Comparison of ENCODE assay signal across 21 cellular contexts in genomic region chr5:124895236-124895635, GRCh38.
"Had no signal": no experiment of that assay in that cellular context is flagged by ENCODE, and none has a peak within 500 bp of the region (broad histone marks: within the 10 kb centered on the region; RNA-seq: fewer than 3 reads in every experiment).

No MANE protein-coding gene starts in this region.

- DNase-seq: activated CD4-positive, alpha-beta T cell treated with anti-CD3 and anti-CD28 coated beads for 48 hours; activated CD8-positive, alpha-beta memory T cell treated with anti-CD3 and anti-CD28 coated beads, Interleukin-2, amount 10 ng/mL, durations not matched to agents 7 days and 5 days; activated CD8-positive, alpha-beta T cell treated with anti-CD3 and anti-CD28 coated beads for 36 hours; activated gamma-delta T cell; activated naive CD4-positive, alpha-beta T cell treated with anti-CD3 and anti-CD28 coated beads, Interleukin-2, amount 50 U/mL, for 16 hours; activated T-cell treated with anti-CD3 and anti-CD28 coated beads for 4 hours; anterior cingulate cortex; brain microvascular endothelial cell; caudate nucleus; effector memory CD8-positive, alpha-beta T cell; gastrocnemius medialis; hippocampal formation; left ventricle myocardium superior; nucleus accumbens; spleen; stimulated activated CD4-positive, alpha-beta T cell treated with anti-CD3 and anti-CD28 coated beads, Interleukin-4, amount 100 ng/mL, for 1 hour; stimulated activated naive CD4-positive, alpha-beta T cell treated with Interleukin-2 at 50 U/mL for 16 hours; T1000 had no signal

- H3K9me3 ChIP-seq: esophagus muscularis mucosa, gastrocnemius medialis, thoracic aorta, vagina had no signal

- H3K4me3 ChIP-seq: esophagus muscularis mucosa, gastrocnemius medialis, spleen, thoracic aorta, vagina had no signal

- H3K27ac ChIP-seq: brain microvascular endothelial cell, esophagus muscularis mucosa, gastrocnemius medialis, spleen, thoracic aorta, vagina had no signal

- H3K4me1 ChIP-seq: gastrocnemius medialis, spleen, vagina had no signal

- H3K36me3 ChIP-seq: brain microvascular endothelial cell, esophagus muscularis mucosa, gastrocnemius medialis, spleen, thoracic aorta, vagina had no signal

- H3K27me3 ChIP-seq: brain microvascular endothelial cell, esophagus muscularis mucosa, gastrocnemius medialis, spleen, vagina had no signal
